In the genomic region with DNA sequence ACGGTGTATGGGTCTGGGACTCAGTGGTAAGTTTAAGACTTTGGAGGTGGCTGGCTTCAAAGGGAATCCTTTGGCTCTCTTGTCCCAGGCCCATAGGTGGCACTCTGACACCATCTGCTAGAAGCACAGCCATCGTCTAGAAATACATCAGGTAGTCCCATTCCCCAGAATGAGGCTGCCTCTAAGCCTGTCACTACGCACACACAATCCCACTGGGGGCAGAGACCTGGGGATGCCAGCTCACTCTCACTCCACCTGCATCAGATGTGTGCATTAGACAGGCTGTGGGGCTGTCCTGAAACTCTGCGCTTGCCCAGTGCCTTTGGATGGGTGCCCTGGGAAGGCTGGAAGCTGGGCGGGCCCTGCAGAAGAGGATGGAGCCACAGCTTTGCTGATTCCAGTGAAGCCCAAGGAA, we compare ENCODE assay signal across 9 cellular contexts.
A peak's percentile ranks its signal among the peaks of the same experiment; 100 is the strongest.
DNase-seq lines count a peak whose midpoint lies in the region; ATAC-seq and TF ChIP-seq lines count a peak whose summit lies in the region.
"Had no signal": no experiment of that assay in that cellular context is flagged by ENCODE, and none has a peak within 500 bp of the region (broad histone marks: within the 10 kb centered on the region; RNA-seq: fewer than 3 reads in every experiment).

No MANE protein-coding gene starts in this region.

- no peak overlapping the region for H2AK5ac ChIP-seq in trophoblast cell (ENCODE audit: low read length)

- H3K4me3 ChIP-seq in DND-41 (ENCODE audit: low read depth in 1 of 2, low read length in 2 of 2) (no peak overlapping the region), fibroblast of the aortic adventitia (ENCODE audit: low read depth, low read length) (no peak overlapping the region), trophoblast cell (ENCODE audit: low read depth, low read length) (no peak overlapping the region)

- H2AFZ ChIP-seq in DND-41 (ENCODE audit: low read depth, low read length) (no peak overlapping the region), trophoblast cell (ENCODE audit: insufficient read depth, low read length, poor library complexity) (no peak overlapping the region)

- no peak overlapping the region for H3K9ac ChIP-seq in DND-41 (ENCODE audit: low read depth, low read length)
- H3K9ac ChIP-seq in trophoblast cell (ENCODE audit: low read length): peak overlapping the region; percentile 6

- ATAC-seq in DND-41 (ENCODE audit: insufficient read depth, low read depth): peak; percentile 84
- peak; percentile 44 for ATAC-seq in HG02798 (IDR thresholded peaks at IDR 0.05; ENCODE audit: poor library complexity, unreplicated experiment)
- ATAC-seq in HG03095 (IDR thresholded peaks at IDR 0.05; ENCODE audit: unreplicated experiment): no peak
- ATAC-seq in GM21360 (IDR thresholded peaks at IDR 0.05; ENCODE audit: unreplicated experiment): no peak
- no peak for ATAC-seq in HG03439 (IDR thresholded peaks at IDR 0.05; ENCODE audit: unreplicated experiment)
- ATAC-seq: naive thymus-derived CD4-positive, alpha-beta T cell had no signal

- H3K27me3 ChIP-seq in DND-41 (ENCODE audit: insufficient read depth, low read length, poor library complexity) (no peaks in the 10 kb centered on the region), trophoblast cell (ENCODE audit: insufficient read depth, low read length) (no peaks in the 10 kb centered on the region)

- TF ChIP-seq CTCF in DND-41 (IDR thresholded peaks at IDR 0.05; ENCODE audit: borderline replicate concordance, extremely low read depth, low read length, poor library complexity, severe bottlenecking): peak; percentile 82
- TF ChIP-seq CTCF in fibroblast of the aortic adventitia (IDR thresholded peaks at IDR 0.05; ENCODE audit: insufficient read depth, low read length): peak; percentile 60

- no peak overlapping the region for H3K27ac ChIP-seq in DND-41 (ENCODE audit: low read length)
- H3K27ac ChIP-seq in trophoblast cell (ENCODE audit: low read depth, low read length): no peak overlapping the region

- no peak overlapping the region for H3K23ac ChIP-seq in trophoblast cell (ENCODE audit: low read length)

- no peak overlapping the region for H2BK5ac ChIP-seq in trophoblast cell (ENCODE audit: low read depth, low read length, poor library complexity)

- H3K14ac ChIP-seq in trophoblast cell (ENCODE audit: low read length): no peak overlapping the region

- no peak overlapping the region for H4K91ac ChIP-seq in trophoblast cell (ENCODE audit: low read depth, low read length)

- no peak overlapping the region for H3K4ac ChIP-seq in trophoblast cell (ENCODE audit: low read depth, low read length)

- H3K9me3 ChIP-seq in DND-41 (ENCODE audit: insufficient read depth, low read length, severe bottlenecking): no peaks in the 10 kb centered on the region
- H3K9me3 ChIP-seq in trophoblast cell (ENCODE audit: insufficient read depth, low read depth, low read length): no peaks in the 10 kb centered on the region

- H2BK120ac ChIP-seq in trophoblast cell (ENCODE audit: insufficient read depth, low read length, poor library complexity): no peak overlapping the region

- H4K20me1 ChIP-seq in DND-41 (ENCODE audit: insufficient read depth, low read length): no peaks in the 10 kb centered on the region

- no CpG with 5 or more reads among the region's 5 CpGs for WGBS in trophoblast cell (ENCODE audit: extremely low coverage, insufficient coverage, insufficient read length)

- H3K4me2 ChIP-seq in DND-41 (ENCODE audit: insufficient read depth, low read length) (no peak overlapping the region), trophoblast cell (ENCODE audit: low read length) (no peak overlapping the region)

- H3K36me3 ChIP-seq in DND-41 (ENCODE audit: insufficient read depth, low read length) (no peaks in the 10 kb centered on the region), trophoblast cell (ENCODE audit: control insufficient read depth in 1 of 2, insufficient read depth in 2 of 2, low read length in 2 of 2) (peaks cover 20 to 30% of the 10 kb centered on the region in 2 experiments)

- H2BK12ac ChIP-seq in trophoblast cell (ENCODE audit: low read length): no peak overlapping the region

- no peak overlapping the region for H4K12ac ChIP-seq in trophoblast cell (ENCODE audit: low read depth, low read length)

- H3K79me2 ChIP-seq in DND-41 (ENCODE audit: insufficient read depth, low read length): no peaks in the 10 kb centered on the region
- H3K79me2 ChIP-seq in trophoblast cell (ENCODE audit: control insufficient read depth, insufficient read depth, low read length, poor library complexity): no peaks in the 10 kb centered on the region

- H3K79me1 ChIP-seq in trophoblast cell (ENCODE audit: low read length): no peaks in the 10 kb centered on the region

- H3K4me1 ChIP-seq in DND-41 (ENCODE audit: insufficient read depth, low read length): no peaks in the 10 kb centered on the region
- H3K4me1 ChIP-seq in trophoblast cell (ENCODE audit: control insufficient read depth in 1 of 2, insufficient read depth in 2 of 2, low read length in 2 of 2): no peaks in the 10 kb centered on the region

- no peak overlapping the region for H3K18ac ChIP-seq in trophoblast cell (ENCODE audit: low read length)

- H4K8ac ChIP-seq in trophoblast cell (ENCODE audit: low read depth, low read length): no peak overlapping the region

- DNase-seq in DND-41 (peak; percentile 49), SK-N-DZ (ENCODE audit: low spot score) (peak; percentile 57), fibroblast of the aortic adventitia (ENCODE audit: low read depth) (peak; percentile 45), trophoblast cell (peak; percentile 38 to 57)

Comparison
In these comparisons a context has a peak if more than half of its experiments do, and no peak if none do; other contexts are left out.
1. ATAC-seq: peak in DND-41 (single experiment) and HG02798 (single experiment); none in HG03095 (single experiment), GM21360 (single experiment) and HG03439 (single experiment).
2. Peak in every context shown above with its lines, with median percentiles within 50 percentile points of each other: DNase-seq.